8 cellular contexts compared by ENCODE assay signal in the genomic region with DNA sequence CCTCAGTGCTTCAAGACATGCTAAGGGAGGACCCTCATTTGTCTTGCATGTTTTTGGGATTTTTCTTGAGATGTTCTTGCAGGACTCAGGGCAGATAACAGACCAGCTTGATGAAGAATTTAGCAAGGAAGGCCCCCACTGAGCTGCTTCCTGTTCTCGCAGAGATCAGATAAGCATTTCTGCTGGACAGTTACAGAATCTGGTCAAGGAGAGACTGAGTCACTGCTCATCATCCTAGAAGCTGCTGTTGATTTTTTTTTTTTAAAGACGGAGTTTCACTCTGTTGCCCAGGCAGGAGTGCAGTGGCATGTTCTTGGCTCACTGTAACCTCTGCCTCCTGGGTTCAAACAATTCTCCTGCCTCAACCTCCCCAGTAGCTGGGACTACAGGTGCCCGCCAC. TPM values are rescaled to one million over a fixed set of nuclear protein-coding genes. Genes with fewer than 3 reads are reported as not detected.
"Had no signal": no experiment of that assay in that cellular context is flagged by ENCODE, and none has a peak within 500 bp of the region (broad histone marks: within the 10 kb centered on the region; RNA-seq: fewer than 3 reads in every experiment).

No MANE protein-coding gene starts in this region.

RNA-seq across cellular contexts. Expression of gene ANXA8L1, which starts 1.2 kb away (rescaled TPM):
- total RNA-seq: natural killer cell treated with Interleukin-12 subunit alpha and Interleukin-12 subunit beta and Interleukin-15 and Interleukin-18, amount 100 ng/mL, for 72 hours; neural crest cell; osteocyte; posterior vena cava; pulmonary artery endothelial cell; temporal lobe; thoracic aorta; thyroid gland had no signal
